ENCODE assay signal across 8 cellular contexts in genomic region chr11:108496643-108497256, GRCh38. TPM values are rescaled to one million over a fixed set of nuclear protein-coding genes. Genes with fewer than 3 reads are reported as not detected.
A peak's percentile ranks its signal among the peaks of the same experiment; 100 is the strongest.
DNase-seq lines count a peak whose midpoint lies in the region; ATAC-seq and TF ChIP-seq lines count a peak whose summit lies in the region.

No MANE protein-coding gene starts in this region.

- no peak for TF ChIP-seq CTCF in GM06990 (IDR thresholded peaks at IDR 0.05; ENCODE audit: insufficient read depth, low read length, poor library complexity, severe bottlenecking)

- DNase-seq in GM06990 (ENCODE audit: extremely low read depth, insufficient read length): no peak
- peak; percentile 22 for DNase-seq in RPMI7951 (ENCODE audit: low read depth)
- peak; percentile 6 for DNase-seq in fibroblast of gingiva (ENCODE audit: low read depth)
- DNase-seq in retina: peak; percentile 31
- DNase-seq in NCI-H2171 (lab: John Stamatoyannopoulos, UW): no peak
- no peak for DNase-seq in NCI-H2081 treated with DMSO at 0.1 percent for 48 hours (lab: John Stamatoyannopoulos, UW)
- DNase-seq in NCI-H1048 (lab: John Stamatoyannopoulos, UW): no peak

- ATAC-seq in HG03108 (IDR thresholded peaks at IDR 0.05; ENCODE audit: unreplicated experiment): no peak

- no peaks in the 10 kb centered on the region; the same call in 1 of the 2 replicates for H3K27me3 ChIP-seq in GM06990 (replicated peaks; ENCODE audit: control insufficient read depth, insufficient read depth, low read length)

- H3K4me3 ChIP-seq in GM06990 (replicated peaks; ENCODE audit: low read depth, low read length): peak overlapping the region; percentile 68; the same call in 1 of the 2 replicates

- H3K36me3 ChIP-seq in GM06990 (ENCODE audit: control insufficient read depth, insufficient read depth, low read length): no peaks in the 10 kb centered on the region

RNA-seq across cellular contexts. Expression of gene POGLUT3, which starts 1.4 kb away (rescaled TPM):
- 70.1 and 71.5 TPM in 2 replicates for total RNA-seq in RPMI7951 (2014; rRNA removed; shearing (Covaris generic))

RNA-seq across cellular contexts. Expression of gene C11orf65, which starts 29.4 kb away (rescaled TPM):
- 0.10 and 0.24 TPM in 2 replicates for total RNA-seq in RPMI7951 (2014; rRNA removed; shearing (Covaris generic))

Comparison
In these comparisons a context has a peak if more than half of its experiments do, and no peak if none do; other contexts are left out.
1. DNase-seq: peak in RPMI7951 (single experiment), fibroblast of gingiva (single experiment) and retina (single experiment); none in GM06990 (single experiment), NCI-H2171 (single experiment), NCI-H2081 treated with DMSO at 0.1 percent for 48 hours (single experiment) and NCI-H1048 (single experiment).